ENCODE assay signal across 17 cellular contexts in the genomic region with DNA sequence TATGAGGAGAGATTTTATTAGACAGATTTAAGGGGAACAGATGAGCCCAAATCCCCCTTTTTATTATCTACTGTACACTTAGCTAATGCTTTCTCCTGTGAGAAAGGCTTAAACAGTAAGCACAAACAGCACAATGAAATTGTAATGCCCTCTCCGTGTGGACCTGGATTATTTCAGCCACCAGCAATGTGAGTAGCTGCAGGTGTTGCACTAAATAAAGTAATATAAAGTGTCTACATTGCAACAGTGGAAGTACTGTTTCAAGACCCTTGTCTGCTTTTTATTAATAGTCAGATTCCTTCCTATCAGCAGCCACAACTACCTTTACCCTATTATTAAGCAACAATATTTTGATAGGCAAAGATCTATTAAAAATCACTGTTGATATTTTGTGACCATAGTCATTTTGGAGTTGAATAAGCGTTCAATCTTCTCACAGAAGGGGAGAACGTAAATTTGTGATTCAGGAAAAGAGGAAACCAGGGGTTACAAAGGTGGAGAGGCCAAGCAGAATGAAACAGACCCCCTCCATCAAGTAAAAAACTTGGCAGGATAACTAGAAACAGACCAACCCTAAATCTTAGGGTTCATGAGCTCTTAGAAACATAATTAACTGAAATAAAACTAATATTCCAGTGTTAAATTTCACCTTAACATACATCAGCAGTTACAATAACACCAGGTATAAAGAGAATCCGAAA.
A peak's percentile ranks its signal among the peaks of the same experiment; 100 is the strongest.
DNase-seq lines count a peak whose midpoint lies in the region; ATAC-seq and TF ChIP-seq lines count a peak whose summit lies in the region.
"Had no signal": no experiment of that assay in that cellular context is flagged by ENCODE, and none has a peak within 500 bp of the region (broad histone marks: within the 10 kb centered on the region; RNA-seq: fewer than 3 reads in every experiment).

No MANE protein-coding gene starts in this region.

- no peak overlapping the region for H3K4me3 Mint-ChIP-seq in neural progenitor cell
- H3K4me3 Mint-ChIP-seq in stimulated activated effector memory CD8-positive, alpha-beta T cell treated with anti-CD3 and anti-CD28 coated beads, Interleukin-12 subunit alpha, Interleukin-12 subunit beta, amount 100 ng/mL, for 72 hours: no peak overlapping the region
- H3K4me3 Mint-ChIP-seq: CD4-positive, CD25-positive, alpha-beta regulatory T cell had no signal

- H3K36me3 ChIP-seq in heart right ventricle (no peaks in the 10 kb centered on the region), neural progenitor cell (no peaks in the 10 kb centered on the region)
- H3K36me3 ChIP-seq: adrenal gland, pancreas had no signal

- intact Hi-C loops in heart right ventricle (cut with DNase I) (no loop called here), Right ventricle myocardium superior (cut with DNase I) (no loop called here)

- H3K9me3 Mint-ChIP-seq in neural progenitor cell: no peaks in the 10 kb centered on the region
- H3K9me3 Mint-ChIP-seq in stimulated activated effector memory CD8-positive, alpha-beta T cell treated with anti-CD3 and anti-CD28 coated beads, Interleukin-12 subunit alpha, Interleukin-12 subunit beta, amount 100 ng/mL, for 72 hours: peaks cover 6% of the 10 kb centered on the region
- H3K9me3 Mint-ChIP-seq: CD4-positive, CD25-positive, alpha-beta regulatory T cell had no signal

- H3K79me2 ChIP-seq in neural progenitor cell (ENCODE audit: low read depth): no peaks in the 10 kb centered on the region

- H3K27ac Mint-ChIP-seq in neural progenitor cell: no peak overlapping the region
- no peak overlapping the region for H3K27ac Mint-ChIP-seq in stimulated activated effector memory CD8-positive, alpha-beta T cell treated with anti-CD3 and anti-CD28 coated beads, Interleukin-12 subunit alpha, Interleukin-12 subunit beta, amount 100 ng/mL, for 72 hours
- H3K27ac Mint-ChIP-seq: CD4-positive, CD25-positive, alpha-beta regulatory T cell had no signal

- peaks cover 3% of the 10 kb centered on the region for H3K27me3 Mint-ChIP-seq in neural progenitor cell (ENCODE audit: insufficient read depth, low read depth)

- no peaks in the 10 kb centered on the region for H3K36me3 Mint-ChIP-seq in neural progenitor cell
- H3K36me3 Mint-ChIP-seq in stimulated activated effector memory CD8-positive, alpha-beta T cell treated with anti-CD3 and anti-CD28 coated beads, Interleukin-12 subunit alpha, Interleukin-12 subunit beta, amount 100 ng/mL, for 72 hours: no peaks in the 10 kb centered on the region
- H3K36me3 Mint-ChIP-seq: CD4-positive, CD25-positive, alpha-beta regulatory T cell had no signal

- H3K27me3 ChIP-seq in heart right ventricle (peaks cover 0 to 22% (median 0%) of the 10 kb centered on the region in 7 donors), neural progenitor cell (no peaks in the 10 kb centered on the region)
- H3K27me3 ChIP-seq: pancreas had no signal

- H3K4me1 Mint-ChIP-seq in neural progenitor cell: peaks cover 55% of the 10 kb centered on the region
- no peaks in the 10 kb centered on the region for H3K4me1 Mint-ChIP-seq in stimulated activated effector memory CD8-positive, alpha-beta T cell treated with anti-CD3 and anti-CD28 coated beads, Interleukin-12 subunit alpha, Interleukin-12 subunit beta, amount 100 ng/mL, for 72 hours

- peak overlapping the region; percentile 67 for H3K4me2 ChIP-seq in neural progenitor cell

- DNase-seq in heart right ventricle (no peak), Right ventricle myocardium superior (no peak), dermis blood vessel endothelial cell (peak; percentile 51), neural progenitor cell (ENCODE audit: low spot score) (no peak), OCI-M1 (lab: John Stamatoyannopoulos, UW) (no peak), T-helper 2 cell (no peak)
- no peak for DNase-seq in stimulated activated effector memory CD8-positive, alpha-beta T cell treated with anti-CD3 and anti-CD28 coated beads, Interleukin-12 subunit alpha, Interleukin-12 subunit beta, amount 100 ng/mL, for 72 hours (ENCODE audit: low spot score in 2 of 2)
- DNase-seq: activated effector memory CD4-positive, alpha-beta T cell treated with Interleukin-2 at 50 U/mL for 16 hours; adrenal gland; CD4-positive, CD25-positive, alpha-beta regulatory T cell; DMS79; NCI-H1092 treated with DMSO at 0.1 percent for 48 hours; NCI-H2081 treated with DMSO at 0.1 percent for 48 hours; pancreas; stimulated activated CD8-positive, alpha-beta memory T cell treated with anti-CD3 and anti-CD28 coated beads, Interleukin-4, amount 100 ng/mL, for 48 hours had no signal

- H3K4me1 ChIP-seq in heart right ventricle (peaks cover 0 to 45% (median 23%) of the 10 kb centered on the region in 9 donors), neural progenitor cell (peaks cover 60% of the 10 kb centered on the region)
- H3K4me1 ChIP-seq: adrenal gland, foreskin keratinocyte had no signal

- H3K9me3 ChIP-seq in heart right ventricle: no peaks in the 10 kb centered on the region
- no peaks in the 10 kb centered on the region for H3K9me3 ChIP-seq in neural progenitor cell (ENCODE audit: low read depth)
- H3K9me3 ChIP-seq: adrenal gland, pancreas had no signal

- TF ChIP-seq CTCF in heart right ventricle (IDR thresholded peaks at IDR 0.05) (no peak), neural progenitor cell (IDR thresholded peaks at IDR 0.05) (no peak)

- H3K4me3 ChIP-seq in heart right ventricle (no peak overlapping the region), neural progenitor cell (no peak overlapping the region)
- H3K4me3 ChIP-seq: pancreas had no signal

- WGBS in heart right ventricle, 2 donors: 75% methylated on average over 4 of the region's 4 CpGs

- H3F3A ChIP-seq in neural progenitor cell (ENCODE audit: low read depth): peaks cover 18% of the 10 kb centered on the region

- no peak overlapping the region for H2AFZ ChIP-seq in neural progenitor cell (replicated peaks)

- H3K27ac ChIP-seq in heart right ventricle: peak overlapping the region in 9 of 10 donors; percentile 23 to 89 (median 73)
- no peak overlapping the region for H3K27ac ChIP-seq in neural progenitor cell
- H3K27ac ChIP-seq: adrenal gland, foreskin keratinocyte had no signal

- no peak for ATAC-seq in heart right ventricle
- ATAC-seq in Right ventricle myocardium superior (ENCODE audit: poor library complexity): no peak
- no peak for ATAC-seq in stimulated activated effector memory CD8-positive, alpha-beta T cell treated with anti-CD3 and anti-CD28 coated beads, Interleukin-12 subunit alpha, Interleukin-12 subunit beta, amount 100 ng/mL, for 72 hours
- ATAC-seq in HG03354 (IDR thresholded peaks at IDR 0.05; ENCODE audit: poor library complexity, severe bottlenecking, unreplicated experiment): no peak

- H4K20me1 ChIP-seq in neural progenitor cell (ENCODE audit: low read depth): no peaks in the 10 kb centered on the region

- H3K9ac ChIP-seq in neural progenitor cell: no peak overlapping the region
